In the genomic region with DNA sequence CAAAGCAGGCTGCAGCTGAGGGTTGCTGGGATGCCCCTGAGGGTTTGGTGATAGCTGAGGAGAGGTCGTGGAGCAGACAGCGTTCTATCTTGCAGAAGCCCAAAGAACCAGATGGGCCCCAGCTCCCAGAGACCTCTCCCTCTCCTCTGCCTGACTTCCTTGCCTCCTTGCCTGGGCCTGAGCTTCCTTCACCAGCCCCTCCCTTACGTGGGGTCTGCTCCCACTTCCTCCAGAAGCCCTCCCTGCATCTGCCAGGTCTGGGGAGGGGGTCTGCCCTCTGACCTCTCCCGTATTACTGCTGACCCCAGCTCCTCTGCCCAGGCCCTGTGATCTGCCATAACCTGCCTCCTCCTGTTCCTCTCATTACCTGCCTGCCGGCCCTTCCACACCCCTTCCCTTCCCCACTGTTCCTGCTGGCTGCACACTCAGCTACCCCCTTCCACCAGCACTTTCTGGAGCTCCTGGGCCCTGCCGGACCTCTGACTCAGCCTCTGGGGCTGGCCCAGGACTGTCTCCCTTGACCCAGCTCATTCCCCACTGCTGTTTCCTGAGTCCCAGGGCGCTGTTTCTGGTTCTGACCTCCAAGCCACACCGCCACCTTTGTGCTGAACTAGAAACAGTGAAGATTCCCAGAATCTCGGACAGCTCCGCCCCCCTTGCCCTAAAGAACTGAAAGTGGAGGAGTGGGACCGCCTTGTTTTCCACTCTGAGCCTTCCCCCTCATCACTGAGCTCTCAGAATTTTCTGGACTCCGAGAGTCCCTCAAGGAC, we compare ENCODE assay signal across 26 cellular contexts.
DNase-seq lines count a peak whose midpoint lies in the region; ATAC-seq, FAIRE-seq and TF ChIP-seq lines count a peak whose summit lies in the region.
"Had no signal": no experiment of that assay in that cellular context is flagged by ENCODE, and none has a peak within 500 bp of the region (broad histone marks: within the 10 kb centered on the region; RNA-seq: fewer than 3 reads in every experiment).

No MANE protein-coding gene starts in this region.

- peaks cover 58% of the 10 kb centered on the region for H3K4me1 Mint-ChIP-seq in nephron progenitor cell
- H3K4me1 Mint-ChIP-seq in stimulated activated memory B cell treated with anti-CD40 and anti-IgM and Interleukin-4, amounts not matched to agents 10 μg/mL and 1 μg/mL and 100 μg/mL, for 72 hours = peaks cover 14% of the 10 kb centered on the region
- H3K4me1 Mint-ChIP-seq: CD8-positive, alpha-beta memory T cell had no signal

- H3K4me3 Mint-ChIP-seq in nephron progenitor cell = peak overlapping the region; percentile 1
- H3K4me3 Mint-ChIP-seq in stimulated activated memory B cell treated with anti-CD40 and anti-IgM and Interleukin-4, amounts not matched to agents 10 μg/mL and 1 μg/mL and 100 μg/mL, for 72 hours = no peak overlapping the region
- H3K4me3 Mint-ChIP-seq: CD8-positive, alpha-beta memory T cell; HFFc6 had no signal

- H4K5ac ChIP-seq in H1 (ENCODE audit: insufficient read length, low read depth, low read length) = no peak overlapping the region

- H3K4me1 ChIP-seq in BLaER1 = peaks cover 30% of the 10 kb centered on the region
- peaks cover 0 to 5% (median 2%) of the 10 kb centered on the region in 4 experiments; a peak in 2 of 7 replicates for H3K4me1 ChIP-seq in H1 (replicated peaks in 1 of 4; ENCODE audit: control insufficient read depth in 3 of 4, insufficient read depth in 4 of 4, low read length in 3 of 4)

- peaks cover 15% of the 10 kb centered on the region for H3K9me3 Mint-ChIP-seq in nephron progenitor cell
- peaks cover 13% of the 10 kb centered on the region for H3K9me3 Mint-ChIP-seq in stimulated activated memory B cell treated with anti-CD40 and anti-IgM and Interleukin-4, amounts not matched to agents 10 μg/mL and 1 μg/mL and 100 μg/mL, for 72 hours

- no peak for TF ChIP-seq POLR2A in H1 (IDR thresholded peaks at IDR 0.05; ENCODE audit: control extremely low read depth in 1 of 2, low read depth in 2 of 2, low read length in 2 of 2)

- no peak overlapping the region for H3K27ac ChIP-seq in BLaER1
- H3K27ac ChIP-seq in H1 (ENCODE audit: low read depth, low read length) = no peak overlapping the region
- H3K27ac ChIP-seq: 22Rv1, C4-2B, RWPE1, SK-N-MC had no signal

- H3K36me3 Mint-ChIP-seq in nephron progenitor cell (ENCODE audit: low read depth) = no peaks in the 10 kb centered on the region
- no peaks in the 10 kb centered on the region for H3K36me3 Mint-ChIP-seq in stimulated activated memory B cell treated with anti-CD40 and anti-IgM and Interleukin-4, amounts not matched to agents 10 μg/mL and 1 μg/mL and 100 μg/mL, for 72 hours
- H3K36me3 Mint-ChIP-seq: CD8-positive, alpha-beta memory T cell had no signal

- no peak overlapping the region for H2BK20ac ChIP-seq in H1 (ENCODE audit: low read length)

- no peak for TF ChIP-seq EP300 in H1 (IDR thresholded peaks at IDR 0.05; ENCODE audit: borderline replicate concordance in 1 of 2, low read depth in 2 of 2, low read length in 2 of 2)

- H3K4me3 ChIP-seq in BLaER1 (no peak overlapping the region), H1 (ENCODE audit: extremely low read depth in 1 of 4, insufficient read depth in 2 of 4, low read depth in 3 of 4, low read length in 4 of 4) (no peak overlapping the region), foreskin fibroblast (ENCODE audit: low read depth in 1 of 2, low read length in 2 of 2) (no peak overlapping the region)
- H3K4me3 ChIP-seq: SK-N-MC had no signal

- no peak overlapping the region for H3K27ac Mint-ChIP-seq in nephron progenitor cell
- H3K27ac Mint-ChIP-seq in stimulated activated memory B cell treated with anti-CD40 and anti-IgM and Interleukin-4, amounts not matched to agents 10 μg/mL and 1 μg/mL and 100 μg/mL, for 72 hours = peak overlapping the region; percentile 35
- H3K27ac Mint-ChIP-seq: CD8-positive, alpha-beta memory T cell; HFFc6 had no signal

- no peak overlapping the region for H3K18ac ChIP-seq in H1 (ENCODE audit: extremely low read depth, low read length)

- 0 out of 2 replicates have a peak overlapping the region, but pooled peaks have one; percentile 27 for H2BK12ac ChIP-seq in H1 (ENCODE audit: low read depth, low read length)

- 82% methylated on average over 11 of the region's 12 CpGs; no CpG with 5 or more reads in 1 of the 2 experiments for WGBS in H1 (ENCODE audit: extremely low coverage in 1 of 2, insufficient coverage in 1 of 2, insufficient read length in 1 of 2, insufficient replicate concordance in 2 of 2, low coverage in 1 of 2, low lambda C conversion rate in 2 of 2, missing lambda C conversion rate in 1 of 2), 2 experiments

- ATAC-seq in stimulated activated memory B cell treated with anti-CD40 and anti-IgM and Interleukin-4, amounts not matched to agents 10 μg/mL and 1 μg/mL and 100 μg/mL, for 72 hours = no peak

- peaks cover 7% of the 10 kb centered on the region; the same call in 1 of the 2 replicates for H3K23me2 ChIP-seq in H1 (ENCODE audit: low read depth, low read length)

- no peaks in the 10 kb centered on the region for H3K79me1 ChIP-seq in H1 (ENCODE audit: low read depth, low read length)

- no peaks in the 10 kb centered on the region for H3K79me2 ChIP-seq in H1 (ENCODE audit: control insufficient read depth in 1 of 2, insufficient read depth in 2 of 2, low read length in 2 of 2)

- no peak overlapping the region for H3K23ac ChIP-seq in H1 (ENCODE audit: insufficient read length)

- H2AFZ ChIP-seq in H1 (ENCODE audit: low read length) = peak overlapping the region; percentile 34; the same call in 1 of the 2 replicates

- H3K36me3 ChIP-seq in BLaER1 (no peaks in the 10 kb centered on the region), H1 (ENCODE audit: control insufficient read depth in 2 of 4, insufficient read depth in 4 of 4, low read length in 3 of 4) (no peaks in the 10 kb centered on the region)

- H3K4me2 ChIP-seq in BLaER1 (peak overlapping the region; percentile 68), H1 (ENCODE audit: insufficient read depth in 1 of 2, low read depth in 2 of 2, low read length in 2 of 2) (no peak overlapping the region)

- H3K27me3 ChIP-seq in BLaER1 (no peaks in the 10 kb centered on the region), H1 (replicated peaks in 1 of 4; ENCODE audit: control insufficient read depth in 3 of 4, extremely low read depth in 1 of 4, insufficient read depth in 3 of 4, low read length in 3 of 4) (no peaks in the 10 kb centered on the region)

- DNase-seq in H1 (ENCODE audit: low read depth in 1 of 2, low spot score in 2 of 2) (no peak), nephron progenitor cell (peak; percentile 25), KG1 (lab: John Stamatoyannopoulos, UW) (no peak), DMS 273 (lab: John Stamatoyannopoulos, UW; ENCODE audit: unreplicated experiment) (no peak), foreskin fibroblast (no peak)
- DNase-seq in stimulated activated CD4-positive, alpha-beta T cell treated with anti-CD3 and anti-CD28 coated beads, Interleukin-4, amount 100 ng/mL, for 4 hours = no peak
- DNase-seq: Calu3; GF-D8; HFFc6; KBM-7; NCI-H1105; NCI-H146; NCI-H2029 treated with DMSO at 0.1 percent for 48 hours; NCI-H226; NCI-H524; NCI-H774; NK-92 treated with Interleukin-12 subunit alpha and Interleukin-12 subunit beta, amount 100 ng/mL, for 24 hours; SHP77 treated with DMSO at 0.1 percent for 48 hours had no signal

- no peak for FAIRE-seq in H1 (lab: Jason Lieb, UNC)
- FAIRE-seq: H54 had no signal

- H4K8ac ChIP-seq in H1 (ENCODE audit: extremely low read depth, insufficient read depth, low read length) = no peak overlapping the region

- peaks cover 23% of the 10 kb centered on the region for H3K9me3 ChIP-seq in BLaER1
- H3K9me3 ChIP-seq in H1 (ENCODE audit: insufficient read depth in 2 of 2, low read depth in 1 of 2, low read length in 1 of 2) = no peaks in the 10 kb centered on the region

- H4K20me1 ChIP-seq in BLaER1 (no peaks in the 10 kb centered on the region), H1 (replicated peaks in 1 of 2; ENCODE audit: control insufficient read depth in 1 of 2, insufficient read depth in 2 of 2, low read length in 2 of 2) (no peaks in the 10 kb centered on the region)

- no peak overlapping the region for H2AK5ac ChIP-seq in H1 (ENCODE audit: low read depth, low read length)

- no peak overlapping the region for H2BK120ac ChIP-seq in H1 (replicated peaks; ENCODE audit: low read depth, low read length)

- no peak overlapping the region for H2BK5ac ChIP-seq in H1 (ENCODE audit: low read depth, low read length)

- peak in 1 of 2 experiments; percentile 18; a peak in 1 of 4 replicates for TF ChIP-seq RAD21 in H1 (IDR thresholded peaks at IDR 0.05 in 1 of 2, conservative IDR thresholded peaks at IDR 0.05 in 1 of 2; ENCODE audit: low read depth in 2 of 2, low read length in 2 of 2)

- POLR2A ChIA-PET in H1 (lab: Charles Lee; ENCODE audit: partially characterized antibody) = no interaction called here

- TF ChIP-seq CTCF in H1 (IDR thresholded peaks at IDR 0.05; ENCODE audit: control extremely low read depth in 1 of 3, insufficient read depth in 1 of 3, low read depth in 1 of 3, low read length in 3 of 3) (no peak), nephron progenitor cell (IDR thresholded peaks at IDR 0.05) (no peak), foreskin fibroblast (IDR thresholded peaks at IDR 0.05; ENCODE audit: low read depth, low read length) (no peak)

- no peak overlapping the region for H3K4ac ChIP-seq in H1 (replicated peaks; ENCODE audit: insufficient read length, low read depth, low read length)

- H2BK15ac ChIP-seq in H1 (ENCODE audit: low read length) = no peak overlapping the region

- H3K9ac ChIP-seq in BLaER1 (no peak overlapping the region), H1 (replicated peaks in 1 of 4; ENCODE audit: extremely low read depth in 1 of 4, low read depth in 3 of 4, low read length in 3 of 4) (no peak overlapping the region)

- CTCF ChIA-PET in H1 (lab: Charles Lee; ENCODE audit: partially characterized antibody) = interaction anchor here (1.0 to 1.1 kb wide), 2 partner anchors 25 to 153 kb away, joined by 3 read pairs; no protein-coding TSS in a partner anchor

- no peak overlapping the region for H3K14ac ChIP-seq in H1 (ENCODE audit: insufficient read length)

- no peak overlapping the region for H3K56ac ChIP-seq in H1 (replicated peaks; ENCODE audit: insufficient read length, low read depth, low read length)

- no peak overlapping the region for H4K91ac ChIP-seq in H1 (replicated peaks; ENCODE audit: insufficient read length, low read length)

- H3K27me3 Mint-ChIP-seq in nephron progenitor cell (ENCODE audit: low read depth, poor library complexity) = peaks cover 2% of the 10 kb centered on the region
- H3K27me3 Mint-ChIP-seq in stimulated activated memory B cell treated with anti-CD40 and anti-IgM and Interleukin-4, amounts not matched to agents 10 μg/mL and 1 μg/mL and 100 μg/mL, for 72 hours = peaks cover 29% of the 10 kb centered on the region

TF ChIP-seq in H1, 55 proteins besides CTCF, POLR2A, EP300 and RAD21 (continues in another document):
- TF ChIP-seq, protein P1, sequence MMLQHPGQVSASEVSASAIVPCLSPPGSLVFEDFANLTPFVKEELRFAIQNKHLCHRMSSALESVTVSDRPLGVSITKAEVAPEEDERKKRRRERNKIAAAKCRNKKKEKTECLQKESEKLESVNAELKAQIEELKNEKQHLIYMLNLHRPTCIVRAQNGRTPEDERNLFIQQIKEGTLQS (IDR thresholded peaks at IDR 0.05; ENCODE audit: insufficient read depth, low read depth, low read length) = no peak
- TF ChIP-seq RNF2 (IDR thresholded peaks at IDR 0.05; ENCODE audit: borderline replicate concordance, low read depth, low read length, missing control alignments, poor library complexity, severe bottlenecking) (no peak), ASH2L (IDR thresholded peaks at IDR 0.05; ENCODE audit: low read length) (no peak)
